In the genomic region with DNA sequence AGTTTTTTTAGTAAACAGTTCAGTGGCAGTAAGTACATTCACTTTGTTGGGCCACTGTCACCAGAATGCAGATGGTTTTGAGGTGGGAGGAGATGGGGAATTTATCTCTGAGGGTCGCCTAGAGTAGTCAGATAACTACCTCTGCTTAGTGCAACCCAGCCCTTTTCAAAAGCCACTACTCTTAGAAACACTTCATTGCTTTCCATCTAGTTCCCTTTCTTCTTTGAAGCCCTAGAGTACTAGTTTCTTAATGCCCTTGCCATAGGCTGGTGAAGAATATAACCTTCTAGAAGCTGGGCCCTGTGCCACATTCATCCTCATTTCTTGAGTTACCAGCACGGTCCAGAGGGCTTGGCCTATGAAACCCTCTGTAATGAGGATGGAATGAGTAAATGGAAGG, we compare ENCODE assay signal across 33 cellular contexts.
"Had no signal": no experiment of that assay in that cellular context is flagged by ENCODE, and none has a peak within 500 bp of the region (broad histone marks: within the 10 kb centered on the region; RNA-seq: fewer than 3 reads in every experiment).

No MANE protein-coding gene starts in this region.

- FAIRE-seq: astrocyte, kidney, TTC549, urothelium cell line had no signal

- H3K27me3 ChIP-seq: heart left ventricle, neural progenitor cell had no signal

- H3K27ac ChIP-seq: heart left ventricle, neural progenitor cell, parathyroid adenoma, psoas muscle, thoracic aorta, VCaP had no signal

- H3K4me2 ChIP-seq: neural progenitor cell, smooth muscle cell had no signal

- H3K9me3 ChIP-seq: heart left ventricle, psoas muscle, thoracic aorta had no signal

- H3K9ac ChIP-seq: neural progenitor cell, parathyroid adenoma had no signal

- H3K4me1 Mint-ChIP-seq: neural progenitor cell had no signal

- H3K27me3 Mint-ChIP-seq: activated CD4-positive, alpha-beta memory T cell treated with anti-CD3 and anti-CD28 coated beads for 36 hours; naive thymus-derived CD4-positive, alpha-beta T cell had no signal

- DNase-seq: activated CD4-positive, alpha-beta memory T cell treated with anti-CD3 and anti-CD28 coated beads for 36 hours; activated CD4-positive, alpha-beta T cell treated with anti-CD3 and anti-CD28 coated beads for 48 hours; activated CD8-positive, alpha-beta memory T cell treated with anti-CD3 and anti-CD28 coated beads, Interleukin-2, amount 50 U/mL, for 4 hours; activated naive CD4-positive, alpha-beta T cell; activated T-cell treated with anti-CD3 and anti-CD28 coated beads, Interleukin-2, amount 50 U/mL, for 4 hours; amniotic stem cell; caudate nucleus; cortex of kidney; foreskin fibroblast; heart left ventricle; hypothalamus; immature natural killer cell; kidney; left colon; midbrain; naive thymus-derived CD4-positive, alpha-beta T cell; occipital lobe; psoas muscle; stimulated activated CD4-positive, alpha-beta T cell treated with anti-CD3 and anti-CD28 coated beads, Interleukin-1b, Interleukin-23, amount 100 ng/mL, for 48 hours; stimulated activated CD4-positive, alpha-beta T cell treated with anti-CD3 and anti-CD28 coated beads, Interleukin-4, amount 100 ng/mL, for 4 hours; stimulated activated CD8-positive, alpha-beta memory T cell treated with anti-CD3 and anti-CD28 coated beads, Interleukin-4, amount 100 ng/mL, for 48 hours; stimulated activated naive CD4-positive, alpha-beta T cell treated with Interleukin-2 at 50 U/mL for 16 hours; T-helper 9 cell; trophoblast cell had no signal

- H2AFZ ChIP-seq: neural progenitor cell, parathyroid adenoma had no signal

- H3K79me2 ChIP-seq: parathyroid adenoma had no signal

- H3K9me3 Mint-ChIP-seq: activated CD4-positive, alpha-beta memory T cell treated with anti-CD3 and anti-CD28 coated beads for 36 hours; activated T-cell treated with anti-CD3 and anti-CD28 coated beads, Interleukin-2, amount 50 U/mL, for 4 hours; immature natural killer cell; naive thymus-derived CD4-positive, alpha-beta T cell; neural progenitor cell had no signal

- H3K4me3 ChIP-seq: heart left ventricle, neural progenitor cell, psoas muscle, smooth muscle cell, thoracic aorta had no signal

- H3K4me1 ChIP-seq: heart left ventricle, neural progenitor cell, parathyroid adenoma, psoas muscle had no signal

- H3K4me3 Mint-ChIP-seq: activated CD4-positive, alpha-beta memory T cell treated with anti-CD3 and anti-CD28 coated beads for 36 hours; activated T-cell treated with anti-CD3 and anti-CD28 coated beads, Interleukin-2, amount 50 U/mL, for 4 hours; immature natural killer cell; naive thymus-derived CD4-positive, alpha-beta T cell; neural progenitor cell had no signal

- ATAC-seq: activated T-cell treated with anti-CD3 and anti-CD28 coated beads, Interleukin-2, amount 50 U/mL, for 4 hours; esophagus mucosa; heart left ventricle; left colon; naive thymus-derived CD4-positive, alpha-beta T cell; psoas muscle had no signal

- H3K27ac Mint-ChIP-seq: activated CD4-positive, alpha-beta memory T cell treated with anti-CD3 and anti-CD28 coated beads for 36 hours; neural progenitor cell had no signal
